1 cellular context compared by ENCODE assay signal in the genomic region with DNA sequence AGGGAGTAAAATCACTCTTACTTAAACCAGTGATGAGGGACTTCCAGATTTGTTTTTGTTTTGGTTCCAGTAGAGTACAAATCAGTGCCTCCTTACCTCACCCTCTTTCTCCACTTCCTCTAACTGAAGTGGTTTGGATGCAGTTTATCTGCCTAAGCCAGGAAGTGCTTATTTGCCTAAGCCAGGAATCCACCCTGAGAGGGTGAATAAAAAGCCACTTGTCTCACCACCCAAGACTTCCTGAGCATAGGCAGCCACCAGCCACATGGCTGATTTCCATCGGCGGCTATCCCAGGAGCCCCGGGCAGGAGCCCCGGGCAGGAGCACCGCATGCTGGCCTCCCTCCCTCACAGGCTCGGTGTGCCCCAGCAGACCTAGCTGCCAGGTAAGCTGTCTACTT.
TF ChIP-seq lines count a peak whose summit lies in the region.

No MANE protein-coding gene starts in this region.

TF ChIP-seq in GM23338, 12 proteins besides CTCF, POLR2A, EP300 and RAD21 (continued from another document):
- TF ChIP-seq, protein P1, sequence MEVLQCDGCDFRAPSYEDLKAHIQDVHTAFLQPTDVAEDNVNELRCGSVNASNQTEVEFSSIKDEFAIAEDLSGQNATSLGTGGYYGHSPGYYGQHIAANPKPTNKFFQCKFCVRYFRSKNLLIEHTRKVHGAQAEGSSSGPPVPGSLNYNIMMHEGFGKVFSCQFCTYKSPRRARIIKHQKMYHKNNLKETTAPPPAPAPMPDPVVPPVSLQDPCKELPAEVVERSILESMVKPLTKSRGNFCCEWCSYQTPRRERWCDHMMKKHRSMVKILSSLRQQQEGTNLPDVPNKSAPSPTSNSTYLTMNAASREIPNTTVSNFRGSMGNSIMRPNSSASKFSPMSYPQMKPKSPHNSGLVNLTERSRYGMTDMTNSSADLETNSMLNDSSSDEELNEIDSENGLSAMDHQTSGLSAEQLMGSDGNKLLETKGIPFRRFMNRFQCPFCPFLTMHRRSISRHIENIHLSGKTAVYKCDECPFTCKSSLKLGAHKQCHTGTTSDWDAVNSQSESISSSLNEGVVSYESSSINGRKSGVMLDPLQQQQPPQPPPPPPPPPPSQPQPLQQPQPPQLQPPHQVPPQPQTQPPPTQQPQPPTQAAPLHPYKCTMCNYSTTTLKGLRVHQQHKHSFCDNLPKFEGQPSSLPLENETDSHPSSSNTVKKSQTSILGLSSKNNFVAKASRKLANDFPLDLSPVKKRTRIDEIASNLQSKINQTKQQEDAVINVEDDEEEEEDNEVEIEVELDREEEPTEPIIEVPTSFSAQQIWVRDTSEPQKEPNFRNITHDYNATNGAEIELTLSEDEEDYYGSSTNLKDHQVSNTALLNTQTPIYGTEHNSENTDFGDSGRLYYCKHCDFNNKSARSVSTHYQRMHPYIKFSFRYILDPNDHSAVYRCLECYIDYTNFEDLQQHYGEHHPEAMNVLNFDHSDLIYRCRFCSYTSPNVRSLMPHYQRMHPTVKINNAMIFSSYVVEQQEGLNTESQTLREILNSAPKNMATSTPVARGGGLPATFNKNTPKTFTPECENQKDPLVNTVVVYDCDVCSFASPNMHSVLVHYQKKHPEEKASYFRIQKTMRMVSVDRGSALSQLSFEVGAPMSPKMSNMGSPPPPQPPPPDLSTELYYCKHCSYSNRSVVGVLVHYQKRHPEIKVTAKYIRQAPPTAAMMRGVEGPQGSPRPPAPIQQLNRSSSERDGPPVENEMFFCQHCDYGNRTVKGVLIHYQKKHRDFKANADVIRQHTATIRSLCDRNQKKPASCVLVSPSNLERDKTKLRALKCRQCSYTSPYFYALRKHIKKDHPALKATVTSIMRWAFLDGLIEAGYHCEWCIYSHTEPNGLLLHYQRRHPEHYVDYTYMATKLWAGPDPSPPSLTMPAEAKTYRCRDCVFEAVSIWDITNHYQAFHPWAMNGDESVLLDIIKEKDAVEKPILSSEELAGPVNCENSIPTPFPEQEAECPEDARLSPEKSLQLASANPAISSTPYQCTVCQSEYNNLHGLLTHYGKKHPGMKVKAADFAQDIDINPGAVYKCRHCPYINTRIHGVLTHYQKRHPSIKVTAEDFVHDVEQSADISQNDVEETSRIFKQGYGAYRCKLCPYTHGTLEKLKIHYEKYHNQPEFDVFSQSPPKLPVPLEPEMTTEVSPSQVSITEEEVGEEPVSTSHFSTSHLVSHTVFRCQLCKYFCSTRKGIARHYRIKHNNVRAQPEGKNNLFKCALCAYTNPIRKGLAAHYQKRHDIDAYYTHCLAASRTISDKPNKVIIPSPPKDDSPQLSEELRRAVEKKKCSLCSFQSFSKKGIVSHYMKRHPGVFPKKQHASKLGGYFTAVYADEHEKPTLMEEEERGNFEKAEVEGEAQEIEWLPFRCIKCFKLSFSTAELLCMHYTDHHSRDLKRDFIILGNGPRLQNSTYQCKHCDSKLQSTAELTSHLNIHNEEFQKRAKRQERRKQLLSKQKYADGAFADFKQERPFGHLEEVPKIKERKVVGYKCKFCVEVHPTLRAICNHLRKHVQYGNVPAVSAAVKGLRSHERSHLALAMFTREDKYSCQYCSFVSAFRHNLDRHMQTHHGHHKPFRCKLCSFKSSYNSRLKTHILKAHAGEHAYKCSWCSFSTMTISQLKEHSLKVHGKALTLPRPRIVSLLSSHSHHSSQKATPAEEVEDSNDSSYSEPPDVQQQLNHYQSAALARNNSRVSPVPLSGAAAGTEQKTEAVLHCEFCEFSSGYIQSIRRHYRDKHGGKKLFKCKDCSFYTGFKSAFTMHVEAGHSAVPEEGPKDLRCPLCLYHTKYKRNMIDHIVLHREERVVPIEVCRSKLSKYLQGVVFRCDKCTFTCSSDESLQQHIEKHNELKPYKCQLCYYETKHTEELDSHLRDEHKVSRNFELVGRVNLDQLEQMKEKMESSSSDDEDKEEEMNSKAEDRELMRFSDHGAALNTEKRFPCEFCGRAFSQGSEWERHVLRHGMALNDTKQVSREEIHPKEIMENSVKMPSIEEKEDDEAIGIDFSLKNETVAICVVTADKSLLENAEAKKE (CRISPR knock-in tag; IDR thresholded peaks at IDR 0.05): no peak
